In the genomic region with DNA sequence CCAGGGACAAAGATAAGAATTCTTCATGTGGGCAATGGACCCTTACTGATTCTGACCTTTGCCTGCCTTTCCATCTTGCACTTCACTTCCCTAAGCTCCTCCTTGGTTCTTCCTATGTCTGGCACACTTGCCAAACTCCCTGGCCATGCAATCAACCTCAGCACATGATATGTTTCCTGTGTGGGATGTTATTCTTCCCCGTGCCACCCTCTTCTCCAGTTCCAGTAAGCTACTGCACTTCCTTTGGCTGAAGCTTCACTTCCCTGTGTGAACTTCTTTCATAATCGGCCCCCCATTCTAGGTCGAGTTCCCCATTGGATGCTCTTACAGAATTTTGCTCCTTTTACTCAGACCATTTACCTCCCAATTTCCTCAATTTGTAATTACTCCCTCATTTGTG, we compare ENCODE assay signal across 10 cellular contexts. TPM values are rescaled to one million over a fixed set of nuclear protein-coding genes. Genes with fewer than 3 reads are reported as not detected.
A peak's percentile ranks its signal among the peaks of the same experiment; 100 is the strongest.
DNase-seq lines count a peak whose midpoint lies in the region; ATAC-seq and TF ChIP-seq lines count a peak whose summit lies in the region.
"Had no signal": no experiment of that assay in that cellular context is flagged by ENCODE, and none has a peak within 500 bp of the region (broad histone marks: within the 10 kb centered on the region; RNA-seq: fewer than 3 reads in every experiment).

No MANE protein-coding gene starts in this region.

- H3K9me3 Mint-ChIP-seq in CD8-positive, alpha-beta memory T cell: no peaks in the 10 kb centered on the region
- peaks cover 11% of the 10 kb centered on the region for H3K9me3 Mint-ChIP-seq in nephron progenitor cell

- peaks cover 44 to 52% (median 49%) of the 10 kb centered on the region in 3 donors for H3K4me1 Mint-ChIP-seq in CD8-positive, alpha-beta memory T cell
- peaks cover 5% of the 10 kb centered on the region for H3K4me1 Mint-ChIP-seq in nephron progenitor cell

- H3K27me3 ChIP-seq in CD8-positive, alpha-beta memory T cell (ENCODE audit: insufficient read depth, low read length, poor library complexity, severe bottlenecking): no peaks in the 10 kb centered on the region

- H3K27ac Mint-ChIP-seq in CD8-positive, alpha-beta memory T cell: peak overlapping the region; percentile 66 to 91 (median 82)
- H3K27ac Mint-ChIP-seq in nephron progenitor cell: no peak overlapping the region

- H3K36me3 ChIP-seq in CD8-positive, alpha-beta memory T cell (ENCODE audit: insufficient read depth, low read length): no peaks in the 10 kb centered on the region

- no peaks in the 10 kb centered on the region for H3K9me3 ChIP-seq in CD8-positive, alpha-beta memory T cell (ENCODE audit: low read length)
- H3K9me3 ChIP-seq: Caco-2 had no signal

- H3K4me1 ChIP-seq in CD8-positive, alpha-beta memory T cell (ENCODE audit: insufficient read depth, low read length): peaks cover 37% of the 10 kb centered on the region

- ATAC-seq in left cardiac atrium (peak; percentile 68 to 85), HG03097 (IDR thresholded peaks at IDR 0.05; ENCODE audit: low FRiP score, unreplicated experiment) (no peak), SK-N-SH treated with all-trans-retinoic acid at 6 μM for 48 hours (no peak)
- ATAC-seq: Panc1 had no signal

- DNase-seq in AML-193 (lab: John Stamatoyannopoulos, UW) (peak; percentile 98 to 99), SK-MEL-5 (ENCODE audit: low read depth, low spot score) (peak; percentile 16), left cardiac atrium (no peak), hypothalamus (lab: John Stamatoyannopoulos, UW) (no peak), nephron progenitor cell (no peak)
- DNase-seq in CD8-positive, alpha-beta memory T cell: no peak
- DNase-seq: Caco-2 had no signal

- H3K4me3 ChIP-seq in CD8-positive, alpha-beta memory T cell (ENCODE audit: low read length): peak overlapping the region; percentile 11

- H3K27me3 Mint-ChIP-seq in CD8-positive, alpha-beta memory T cell: no peaks in the 10 kb centered on the region
- peaks cover 6% of the 10 kb centered on the region for H3K27me3 Mint-ChIP-seq in nephron progenitor cell (ENCODE audit: low read depth, poor library complexity)

- POLR2A ChIA-PET in CD8-positive, alpha-beta memory T cell (lab: Charles Lee): interaction anchor here (0.7 to 1.8 kb wide), 5 partner anchors 11 to 535 kb away, joined by 3 to 18 read pairs (median 4); a partner anchor contains a TSS

- in situ Hi-C loops in SK-MEL-5 (cut with HindIII; ENCODE audit: low pct_unique_long_range_greater_than_20kb, low sequenced_read_pairs): no loop called here

- no peak overlapping the region for H3K27ac ChIP-seq in CD8-positive, alpha-beta memory T cell (ENCODE audit: low read depth, low read length)

- TF ChIP-seq CTCF in nephron progenitor cell (IDR thresholded peaks at IDR 0.05): no peak

- H3K36me3 Mint-ChIP-seq in CD8-positive, alpha-beta memory T cell: no peaks in the 10 kb centered on the region
- no peaks in the 10 kb centered on the region for H3K36me3 Mint-ChIP-seq in nephron progenitor cell (ENCODE audit: low read depth)

- intact Hi-C loops in left cardiac atrium (cut with DNase I): no loop called here

- H3K4me3 Mint-ChIP-seq in CD8-positive, alpha-beta memory T cell: peak overlapping the region; percentile 85 to 94 (median 88)
- no peak overlapping the region for H3K4me3 Mint-ChIP-seq in nephron progenitor cell

- CTCF ChIA-PET in CD8-positive, alpha-beta memory T cell (lab: Charles Lee): interaction anchor here (1.1 to 1.8 kb wide), 4 partner anchors 9 to 95 kb away, joined by 3 to 9 read pairs (median 3); no protein-coding TSS in a partner anchor

TF ChIP-seq in SK-N-SH treated with all-trans-retinoic acid at 6 μM for 48 hours, 23 proteins besides CTCF, POLR2A, EP300 and RAD21 (continues in another document):
- TF ChIP-seq ESRRG (CRISPR knock-in tag; IDR thresholded peaks at IDR 0.05) (no peak), OSR1 (CRISPR knock-in tag; IDR thresholded peaks at IDR 0.05) (no peak), ARNTL (CRISPR knock-in tag; IDR thresholded peaks at IDR 0.05; ENCODE audit: borderline replicate concordance, low read depth) (no peak), TOX (CRISPR knock-in tag; IDR thresholded peaks at IDR 0.05; ENCODE audit: borderline replicate concordance) (no peak), BACH2 (CRISPR knock-in tag; IDR thresholded peaks at IDR 0.05; ENCODE audit: borderline replicate concordance) (no peak), ZNF565 (CRISPR knock-in tag; conservative IDR thresholded peaks at IDR 0.05; ENCODE audit: low read depth) (no peak), RARB (CRISPR knock-in tag; IDR thresholded peaks at IDR 0.05) (no peak), ZC3H10 (CRISPR knock-in tag; IDR thresholded peaks at IDR 0.05) (no peak), TCF4 (CRISPR knock-in tag; IDR thresholded peaks at IDR 0.05; ENCODE audit: borderline replicate concordance) (no peak), ISL1 (CRISPR knock-in tag; IDR thresholded peaks at IDR 0.05) (no peak)
- TF ChIP-seq, protein P1, sequence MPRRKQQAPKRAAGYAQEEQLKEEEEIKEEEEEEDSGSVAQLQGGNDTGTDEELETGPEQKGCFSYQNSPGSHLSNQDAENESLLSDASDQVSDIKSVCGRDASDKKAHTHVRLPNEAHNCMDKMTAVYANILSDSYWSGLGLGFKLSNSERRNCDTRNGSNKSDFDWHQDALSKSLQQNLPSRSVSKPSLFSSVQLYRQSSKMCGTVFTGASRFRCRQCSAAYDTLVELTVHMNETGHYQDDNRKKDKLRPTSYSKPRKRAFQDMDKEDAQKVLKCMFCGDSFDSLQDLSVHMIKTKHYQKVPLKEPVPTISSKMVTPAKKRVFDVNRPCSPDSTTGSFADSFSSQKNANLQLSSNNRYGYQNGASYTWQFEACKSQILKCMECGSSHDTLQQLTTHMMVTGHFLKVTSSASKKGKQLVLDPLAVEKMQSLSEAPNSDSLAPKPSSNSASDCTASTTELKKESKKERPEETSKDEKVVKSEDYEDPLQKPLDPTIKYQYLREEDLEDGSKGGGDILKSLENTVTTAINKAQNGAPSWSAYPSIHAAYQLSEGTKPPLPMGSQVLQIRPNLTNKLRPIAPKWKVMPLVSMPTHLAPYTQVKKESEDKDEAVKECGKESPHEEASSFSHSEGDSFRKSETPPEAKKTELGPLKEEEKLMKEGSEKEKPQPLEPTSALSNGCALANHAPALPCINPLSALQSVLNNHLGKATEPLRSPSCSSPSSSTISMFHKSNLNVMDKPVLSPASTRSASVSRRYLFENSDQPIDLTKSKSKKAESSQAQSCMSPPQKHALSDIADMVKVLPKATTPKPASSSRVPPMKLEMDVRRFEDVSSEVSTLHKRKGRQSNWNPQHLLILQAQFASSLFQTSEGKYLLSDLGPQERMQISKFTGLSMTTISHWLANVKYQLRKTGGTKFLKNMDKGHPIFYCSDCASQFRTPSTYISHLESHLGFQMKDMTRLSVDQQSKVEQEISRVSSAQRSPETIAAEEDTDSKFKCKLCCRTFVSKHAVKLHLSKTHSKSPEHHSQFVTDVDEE (CRISPR knock-in tag; IDR thresholded peaks at IDR 0.05): no peak
- TF ChIP-seq, protein P2, sequence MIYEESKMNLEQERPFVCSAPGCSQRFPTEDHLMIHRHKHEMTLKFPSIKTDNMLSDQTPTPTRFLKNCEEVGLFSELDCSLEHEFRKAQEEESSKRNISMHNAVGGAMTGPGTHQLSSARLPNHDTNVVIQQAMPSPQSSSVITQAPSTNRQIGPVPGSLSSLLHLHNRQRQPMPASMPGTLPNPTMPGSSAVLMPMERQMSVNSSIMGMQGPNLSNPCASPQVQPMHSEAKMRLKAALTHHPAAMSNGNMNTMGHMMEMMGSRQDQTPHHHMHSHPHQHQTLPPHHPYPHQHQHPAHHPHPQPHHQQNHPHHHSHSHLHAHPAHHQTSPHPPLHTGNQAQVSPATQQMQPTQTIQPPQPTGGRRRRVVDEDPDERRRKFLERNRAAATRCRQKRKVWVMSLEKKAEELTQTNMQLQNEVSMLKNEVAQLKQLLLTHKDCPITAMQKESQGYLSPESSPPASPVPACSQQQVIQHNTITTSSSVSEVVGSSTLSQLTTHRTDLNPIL (CRISPR knock-in tag; IDR thresholded peaks at IDR 0.05; ENCODE audit: low read depth): no peak
- TF ChIP-seq, protein P3, sequence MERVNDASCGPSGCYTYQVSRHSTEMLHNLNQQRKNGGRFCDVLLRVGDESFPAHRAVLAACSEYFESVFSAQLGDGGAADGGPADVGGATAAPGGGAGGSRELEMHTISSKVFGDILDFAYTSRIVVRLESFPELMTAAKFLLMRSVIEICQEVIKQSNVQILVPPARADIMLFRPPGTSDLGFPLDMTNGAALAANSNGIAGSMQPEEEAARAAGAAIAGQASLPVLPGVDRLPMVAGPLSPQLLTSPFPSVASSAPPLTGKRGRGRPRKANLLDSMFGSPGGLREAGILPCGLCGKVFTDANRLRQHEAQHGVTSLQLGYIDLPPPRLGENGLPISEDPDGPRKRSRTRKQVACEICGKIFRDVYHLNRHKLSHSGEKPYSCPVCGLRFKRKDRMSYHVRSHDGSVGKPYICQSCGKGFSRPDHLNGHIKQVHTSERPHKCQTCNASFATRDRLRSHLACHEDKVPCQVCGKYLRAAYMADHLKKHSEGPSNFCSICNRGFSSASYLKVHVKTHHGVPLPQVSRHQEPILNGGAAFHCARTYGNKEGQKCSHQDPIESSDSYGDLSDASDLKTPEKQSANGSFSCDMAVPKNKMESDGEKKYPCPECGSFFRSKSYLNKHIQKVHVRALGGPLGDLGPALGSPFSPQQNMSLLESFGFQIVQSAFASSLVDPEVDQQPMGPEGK (CRISPR knock-in tag; IDR thresholded peaks at IDR 0.05; ENCODE audit: borderline replicate concordance): no peak
- TF ChIP-seq, protein P4, sequence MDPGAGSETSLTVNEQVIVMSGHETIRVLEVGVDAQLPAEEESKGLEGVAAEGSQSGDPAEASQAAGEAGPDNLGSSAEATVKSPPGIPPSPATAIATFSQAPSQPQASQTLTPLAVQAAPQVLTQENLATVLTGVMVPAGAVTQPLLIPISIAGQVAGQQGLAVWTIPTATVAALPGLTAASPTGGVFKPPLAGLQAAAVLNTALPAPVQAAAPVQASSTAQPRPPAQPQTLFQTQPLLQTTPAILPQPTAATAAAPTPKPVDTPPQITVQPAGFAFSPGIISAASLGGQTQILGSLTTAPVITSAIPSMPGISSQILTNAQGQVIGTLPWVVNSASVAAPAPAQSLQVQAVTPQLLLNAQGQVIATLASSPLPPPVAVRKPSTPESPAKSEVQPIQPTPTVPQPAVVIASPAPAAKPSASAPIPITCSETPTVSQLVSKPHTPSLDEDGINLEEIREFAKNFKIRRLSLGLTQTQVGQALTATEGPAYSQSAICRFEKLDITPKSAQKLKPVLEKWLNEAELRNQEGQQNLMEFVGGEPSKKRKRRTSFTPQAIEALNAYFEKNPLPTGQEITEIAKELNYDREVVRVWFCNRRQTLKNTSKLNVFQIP (CRISPR knock-in tag; IDR thresholded peaks at IDR 0.05; ENCODE audit: borderline replicate concordance, low read depth): no peak

RNA-seq across cellular contexts. Expression of a gene that starts 10.7 kb away (rescaled TPM):
- total RNA-seq in CD8-positive, alpha-beta memory T cell: 10 to 100 TPM; 60.7 to 62.7 TPM
- 34.7 TPM for polyA plus RNA-seq in CD8-positive, alpha-beta memory T cell
- 55.2 and 70.3 TPM in 2 replicates for total RNA-seq in SK-MEL-5 (2014; rRNA removed; shearing (Covaris generic))
- polyA plus RNA-seq in SK-MEL-5 (2015; cell fraction: cytosol; rRNA removed): 42.1 and 54.5 TPM in 2 replicates
- 70.2 and 79.3 TPM in 2 replicates for polyA plus RNA-seq in SK-MEL-5 (2015; cell fraction: nucleus; rRNA removed)
- 10 to 100 TPM; 30.0 to 34.7 TPM for total RNA-seq in left cardiac atrium

Comparison
In these comparisons a context has a peak if more than half of its experiments do, and no peak if none do; other contexts are left out.
1. DNase-seq: peak in AML-193 (2 of 2) and SK-MEL-5 (single experiment); none in CD8-positive, alpha-beta memory T cell (0 of 5), left cardiac atrium (single experiment), hypothalamus (0 of 51) and nephron progenitor cell (single experiment).
2. ATAC-seq: peak in left cardiac atrium (2 of 2); none in HG03097 (single experiment) and SK-N-SH treated with all-trans-retinoic acid at 6 μM for 48 hours (single experiment).